Comparison of ENCODE assay signal across 12 cellular contexts in the genomic region with DNA sequence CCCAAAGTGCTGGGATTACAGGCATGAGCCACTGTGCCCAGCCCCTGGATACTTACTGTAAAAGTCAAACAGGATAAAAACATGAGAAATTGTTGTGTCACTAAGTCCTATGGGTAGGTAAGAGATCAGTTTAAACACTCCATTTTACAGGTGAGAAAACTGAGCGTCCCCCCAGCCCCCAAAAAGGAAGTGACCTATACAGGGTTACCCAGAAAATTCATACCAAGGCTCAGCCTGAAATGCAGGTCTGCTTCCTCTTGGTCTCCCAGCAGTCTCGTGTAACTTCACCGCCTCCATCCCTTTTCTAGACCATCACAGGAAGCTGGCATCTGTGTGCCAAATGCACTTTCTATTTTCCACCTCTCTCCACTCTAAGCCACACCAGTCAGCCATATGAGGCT. TPM values are rescaled to one million over a fixed set of nuclear protein-coding genes. Genes with fewer than 3 reads are reported as not detected.
DNase-seq lines count a peak whose midpoint lies in the region; ATAC-seq and TF ChIP-seq lines count a peak whose summit lies in the region.
"Had no signal": no experiment of that assay in that cellular context is flagged by ENCODE, and none has a peak within 500 bp of the region (broad histone marks: within the 10 kb centered on the region; RNA-seq: fewer than 3 reads in every experiment).

No MANE protein-coding gene starts in this region.

- CTCF ChIA-PET in activated CD4-positive, alpha-beta memory T cell treated with anti-CD3 and anti-CD28 coated beads for 36 hours (lab: Charles Lee): interaction anchor here (0.8 to 2.1 kb wide), 3 partner anchors 40 to 57 kb away, joined by 3 to 10 read pairs (median 4); a partner anchor contains a TSS

- no peaks in the 10 kb centered on the region for H3K79me1 ChIP-seq in trophoblast cell (ENCODE audit: low read length)
- no peaks in the 10 kb centered on the region for H3K79me1 ChIP-seq in H9 (ENCODE audit: insufficient read depth, low read depth, low read length, poor library complexity, severe bottlenecking)

- H4K8ac ChIP-seq in trophoblast cell (ENCODE audit: low read depth, low read length) (no peak overlapping the region), H9 (replicated peaks; ENCODE audit: insufficient read length, low read depth, low read length) (no peak overlapping the region)

- DNase-seq in T-helper 1 cell: no peak
- DNase-seq in activated CD4-positive, alpha-beta memory T cell treated with anti-CD3 and anti-CD28 coated beads for 36 hours: no peak
- DNase-seq in trophoblast cell: no peak
- no peak for DNase-seq in H9
- DNase-seq in NCI-H2227 treated with DMSO at 0.1 percent for 48 hours (lab: John Stamatoyannopoulos, UW): no peak
- DNase-seq: activated naive CD4-positive, alpha-beta T cell; midbrain had no signal

- intact Hi-C loops in activated CD4-positive, alpha-beta memory T cell treated with anti-CD3 and anti-CD28 coated beads for 36 hours (cut with micrococcal nuclease): loop anchor here (2.0 kb wide), 1 partner anchor 74 kb away; a partner anchor contains a TSS

- no peak overlapping the region for H2BK20ac ChIP-seq in H9 (ENCODE audit: low read depth, low read length, poor library complexity, severe bottlenecking)

- H4K20me1 ChIP-seq in H9 (ENCODE audit: control insufficient read depth, insufficient read depth, insufficient read length): no peaks in the 10 kb centered on the region

- H3K18ac ChIP-seq in trophoblast cell (ENCODE audit: low read length) (no peak overlapping the region), H9 (ENCODE audit: insufficient read length, low read depth, low read length) (no peak overlapping the region)

- H2BK5ac ChIP-seq in trophoblast cell (ENCODE audit: low read depth, low read length, poor library complexity): no peak overlapping the region
- no peak overlapping the region for H2BK5ac ChIP-seq in H9 (ENCODE audit: insufficient read length, low read length)

- H2BK12ac ChIP-seq in trophoblast cell (ENCODE audit: low read length) (no peak overlapping the region), H9 (ENCODE audit: insufficient read length, low read depth, low read length) (no peak overlapping the region)

- H4K91ac ChIP-seq in trophoblast cell (ENCODE audit: low read depth, low read length): no peak overlapping the region
- H4K91ac ChIP-seq in H9 (ENCODE audit: insufficient read length, low read depth, low read length): no peak overlapping the region

- H3K27me3 Mint-ChIP-seq in T-helper 1 cell treated with Interleukin-12 subunit alpha and Interleukin-12 subunit beta and Interleukin-4 antibody, amounts not matched to agents 30 μg/mL and 1 μg/mL, for 36 hours (ENCODE audit: low read depth): peaks cover 27% of the 10 kb centered on the region
- H3K27me3 Mint-ChIP-seq in activated CD4-positive, alpha-beta memory T cell treated with anti-CD3 and anti-CD28 coated beads for 36 hours: peaks cover 12% of the 10 kb centered on the region
- peaks cover 3% of the 10 kb centered on the region for H3K27me3 Mint-ChIP-seq in H9 (ENCODE audit: low read depth)

- WGBS in trophoblast cell (ENCODE audit: extremely low coverage, insufficient coverage, insufficient read length): no CpG with 5 or more reads among the region's 3 CpGs
- WGBS in H9 (ENCODE audit: extremely low coverage, insufficient read length, low lambda C conversion rate): no CpG with 5 or more reads among the region's 3 CpGs

- POLR2A ChIA-PET in activated CD4-positive, alpha-beta memory T cell treated with anti-CD3 and anti-CD28 coated beads for 36 hours (lab: Charles Lee): interaction anchor here (1.0 kb wide), 1 partner anchor 48 kb away, joined by 3 read pairs; no protein-coding TSS in a partner anchor

- H4K12ac ChIP-seq in trophoblast cell (ENCODE audit: low read depth, low read length): no peak overlapping the region

- H3K27me3 ChIP-seq in skeletal muscle tissue (ENCODE audit: control insufficient read depth in 3 of 3, insufficient read depth in 3 of 3, low read length in 3 of 3) (no peaks in the 10 kb centered on the region), trophoblast cell (ENCODE audit: insufficient read depth, low read length) (no peaks in the 10 kb centered on the region), H9 (ENCODE audit: insufficient read depth, low read length) (no peaks in the 10 kb centered on the region)

- H3K36me3 ChIP-seq in skeletal muscle tissue (ENCODE audit: control insufficient read depth in 3 of 3, insufficient read depth in 3 of 3, low read length in 3 of 3): peaks cover 7 to 19% (median 8%) of the 10 kb centered on the region in 3 donors
- no peaks in the 10 kb centered on the region for H3K36me3 ChIP-seq in trophoblast cell (ENCODE audit: control insufficient read depth in 1 of 2, insufficient read depth in 2 of 2, low read length in 2 of 2)

- peaks cover 13% of the 10 kb centered on the region for H3K4me1 Mint-ChIP-seq in T-helper 1 cell treated with Interleukin-12 subunit alpha and Interleukin-12 subunit beta and Interleukin-4 antibody, amounts not matched to agents 30 μg/mL and 1 μg/mL, for 36 hours (ENCODE audit: low read depth)
- H3K4me1 Mint-ChIP-seq in activated CD4-positive, alpha-beta memory T cell treated with anti-CD3 and anti-CD28 coated beads for 36 hours (ENCODE audit: low read depth): peaks cover 12% of the 10 kb centered on the region
- H3K4me1 Mint-ChIP-seq in H9: peaks cover 26 to 34% of the 10 kb centered on the region in 2 experiments

- H3K27ac Mint-ChIP-seq in T-helper 1 cell treated with Interleukin-12 subunit alpha and Interleukin-12 subunit beta and Interleukin-4 antibody, amounts not matched to agents 30 μg/mL and 1 μg/mL, for 36 hours: peak overlapping the region; percentile 62
- H3K27ac Mint-ChIP-seq in activated CD4-positive, alpha-beta memory T cell treated with anti-CD3 and anti-CD28 coated beads for 36 hours: peak overlapping the region; percentile 82
- peak overlapping the region in 1 of 3 experiments; percentile 38; a peak in 1 of 7 replicates for H3K27ac Mint-ChIP-seq in H9

- H3K79me2 ChIP-seq in trophoblast cell (ENCODE audit: control insufficient read depth, insufficient read depth, low read length, poor library complexity) (no peaks in the 10 kb centered on the region), H9 (ENCODE audit: insufficient read depth, low read length) (no peaks in the 10 kb centered on the region)

- TF ChIP-seq CTCF in H9 (conservative IDR thresholded peaks at IDR 0.05): no peak

- peak; percentile 43 for ATAC-seq in GM21619 (IDR thresholded peaks at IDR 0.05; ENCODE audit: unreplicated experiment)

- H3K9me3 ChIP-seq in skeletal muscle tissue (ENCODE audit: control insufficient read depth in 3 of 3, low read length in 3 of 3): no peaks in the 10 kb centered on the region
- H3K9me3 ChIP-seq in trophoblast cell (ENCODE audit: insufficient read depth, low read depth, low read length): no peaks in the 10 kb centered on the region
- H3K9me3 ChIP-seq in H9 (ENCODE audit: control insufficient read depth, low read depth, low read length): no peaks in the 10 kb centered on the region

- no peaks in the 10 kb centered on the region for H3K9me3 Mint-ChIP-seq in T-helper 1 cell treated with Interleukin-12 subunit alpha and Interleukin-12 subunit beta and Interleukin-4 antibody, amounts not matched to agents 30 μg/mL and 1 μg/mL, for 36 hours
- no peaks in the 10 kb centered on the region for H3K9me3 Mint-ChIP-seq in activated CD4-positive, alpha-beta memory T cell treated with anti-CD3 and anti-CD28 coated beads for 36 hours
- H3K9me3 Mint-ChIP-seq in H9: no peaks in the 10 kb centered on the region

- H3K4ac ChIP-seq in trophoblast cell (ENCODE audit: low read depth, low read length) (no peak overlapping the region), H9 (ENCODE audit: low read depth, low read length) (no peak overlapping the region)

- H2BK120ac ChIP-seq in trophoblast cell (ENCODE audit: insufficient read depth, low read length, poor library complexity): no peak overlapping the region
- H2BK120ac ChIP-seq in H9 (ENCODE audit: low read depth, low read length, poor library complexity, severe bottlenecking): no peak overlapping the region

- H3K23ac ChIP-seq in trophoblast cell (ENCODE audit: low read length) (no peak overlapping the region), H9 (ENCODE audit: insufficient read length, low read depth, low read length) (no peak overlapping the region)

- no peak overlapping the region for H3K4me3 ChIP-seq in skeletal muscle tissue (ENCODE audit: low read length in 3 of 3)
- H3K4me3 ChIP-seq in trophoblast cell (ENCODE audit: low read depth, low read length): no peak overlapping the region

- H3K4me3 Mint-ChIP-seq in T-helper 1 cell treated with Interleukin-12 subunit alpha and Interleukin-12 subunit beta and Interleukin-4 antibody, amounts not matched to agents 30 μg/mL and 1 μg/mL, for 36 hours: peak overlapping the region; percentile 27
- H3K4me3 Mint-ChIP-seq in activated CD4-positive, alpha-beta memory T cell treated with anti-CD3 and anti-CD28 coated beads for 36 hours: peak overlapping the region; percentile 38
- H3K4me3 Mint-ChIP-seq in H9: no peak overlapping the region

- no peak overlapping the region for H3T11ph ChIP-seq in H9 (ENCODE audit: low read length)

- H2BK15ac ChIP-seq in H9 (ENCODE audit: low read depth, low read length): no peak overlapping the region

- H3K27ac ChIP-seq in skeletal muscle tissue (ENCODE audit: low read depth, low read length) (peak overlapping the region; percentile 65), trophoblast cell (ENCODE audit: low read depth, low read length) (no peak overlapping the region), H9 (ENCODE audit: insufficient read length, low read depth, low read length) (no peak overlapping the region)
- H3K27ac ChIP-seq: 22Rv1, HL-60 had no signal

- H3K4me1 ChIP-seq in skeletal muscle tissue (ENCODE audit: control insufficient read depth in 3 of 3, insufficient read depth in 3 of 3, low read length in 3 of 3) (peaks cover 29 to 42% (median 39%) of the 10 kb centered on the region in 3 donors), trophoblast cell (ENCODE audit: control insufficient read depth in 1 of 2, insufficient read depth in 2 of 2, low read length in 2 of 2) (no peaks in the 10 kb centered on the region), H9 (ENCODE audit: insufficient read depth, low read length) (0 out of 2 replicates have a peak, but pooled peaks cover 7% of the 10 kb centered on the region)

- H3K56ac ChIP-seq in H9 (ENCODE audit: insufficient read length, low read depth, low read length): no peak overlapping the region

- no peaks in the 10 kb centered on the region for H3K36me3 Mint-ChIP-seq in T-helper 1 cell treated with Interleukin-12 subunit alpha and Interleukin-12 subunit beta and Interleukin-4 antibody, amounts not matched to agents 30 μg/mL and 1 μg/mL, for 36 hours (ENCODE audit: low read depth)
- no peaks in the 10 kb centered on the region for H3K36me3 Mint-ChIP-seq in activated CD4-positive, alpha-beta memory T cell treated with anti-CD3 and anti-CD28 coated beads for 36 hours
- no peaks in the 10 kb centered on the region for H3K36me3 Mint-ChIP-seq in H9 (ENCODE audit: insufficient read depth in 1 of 3, low read depth in 3 of 3)

- no peak overlapping the region for H2AFZ ChIP-seq in trophoblast cell (ENCODE audit: insufficient read depth, low read length, poor library complexity)
- no peak overlapping the region for H2AFZ ChIP-seq in H9 (ENCODE audit: low read length)

- H3K23me2 ChIP-seq in H9 (ENCODE audit: insufficient read length, low read depth, low read length, poor library complexity, severe bottlenecking): no peaks in the 10 kb centered on the region

- H3K14ac ChIP-seq in trophoblast cell (ENCODE audit: low read length) (no peak overlapping the region), H9 (ENCODE audit: insufficient read depth, low read length) (no peak overlapping the region)

- no peak overlapping the region for H3K4me2 ChIP-seq in trophoblast cell (ENCODE audit: low read length)
- no peak overlapping the region for H3K4me2 ChIP-seq in H9 (ENCODE audit: insufficient read depth, insufficient read length, low read length)

- H2AK5ac ChIP-seq in trophoblast cell (ENCODE audit: low read length) (no peak overlapping the region), H9 (ENCODE audit: insufficient read length, low read length) (no peak overlapping the region)

- H3K9ac ChIP-seq in skeletal muscle tissue (ENCODE audit: low read depth in 1 of 3, low read length in 3 of 3) (no peak overlapping the region), trophoblast cell (ENCODE audit: low read length) (no peak overlapping the region), H9 (ENCODE audit: extremely low read depth, insufficient read length, low read length) (no peak overlapping the region)

- no peak overlapping the region for H4K5ac ChIP-seq in H9 (ENCODE audit: insufficient read length, low read depth, low read length)

RNA-seq across cellular contexts. Expression of a gene that starts 57.2 kb away (rescaled TPM):
- total RNA-seq in activated CD4-positive, alpha-beta memory T cell treated with anti-CD3 and anti-CD28 coated beads for 36 hours: 1 to 10 TPM; 1.7 to 2.5 TPM
- total RNA-seq in skeletal muscle tissue (45.9 TPM), H9 (2021) (0.72 and 0.98 TPM in 2 replicates)
- polyA plus RNA-seq in trophoblast cell (2013): 2.1 and 2.2 TPM in 2 replicates

Comparison
In these comparisons a context has a peak if more than half of its experiments do, and no peak if none do; other contexts are left out.
1. H3K4me3 Mint-ChIP-seq: peak in T-helper 1 cell treated with Interleukin-12 subunit alpha and Interleukin-12 subunit beta and Interleukin-4 antibody, amounts not matched to agents 30 μg/mL and 1 μg/mL, for 36 hours (single experiment) and activated CD4-positive, alpha-beta memory T cell treated with anti-CD3 and anti-CD28 coated beads for 36 hours (single experiment); none in H9 (0 of 2).
2. RNA of a gene that starts 57.2 kb away (total RNA-seq): 45.9 TPM in skeletal muscle tissue (single experiment); 1.7 to 2.5 TPM in activated CD4-positive, alpha-beta memory T cell treated with anti-CD3 and anti-CD28 coated beads for 36 hours and 0.72 to 0.98 TPM in H9; every median in the first group is over 10 times any median in the second.